Comparison of ENCODE assay signal across 25 cellular contexts in genomic region chr1:63945943-63946342, GRCh38.
DNase-seq lines count a peak whose midpoint lies in the region; ATAC-seq and TF ChIP-seq lines count a peak whose summit lies in the region.
"Had no signal": no experiment of that assay in that cellular context is flagged by ENCODE, and none has a peak within 500 bp of the region (broad histone marks: within the 10 kb centered on the region; RNA-seq: fewer than 3 reads in every experiment).

No MANE protein-coding gene starts in this region.

- CTCF ChIA-PET in WTC11 (lab: Charles Lee): no interaction called here

- TF ChIP-seq CTCF in heart left ventricle (IDR thresholded peaks at IDR 0.05): no peak
- no peak for TF ChIP-seq CTCF in WTC11 (IDR thresholded peaks at IDR 0.05)
- TF ChIP-seq CTCF in chondrocyte (IDR thresholded peaks at IDR 0.05): no peak
- TF ChIP-seq CTCF in osteocyte (IDR thresholded peaks at IDR 0.05): no peak

- H3K27me3 ChIP-seq in heart left ventricle (no peaks in the 10 kb centered on the region), right cardiac atrium (ENCODE audit: control insufficient read depth, insufficient read depth) (no peaks in the 10 kb centered on the region)
- H3K27me3 ChIP-seq: BE2C; BLaER1 treated with 17β-estradiol and CSF1 and Interleukin-3, amounts not matched to agents 10 nM and 100 nM had no signal

- WGBS in heart left ventricle, 4 donors: 47 to 82% (median 62%) methylated on average over 1 of the region's 1 CpG
- WGBS in right cardiac atrium: 71% methylated on average over 1 of the region's 1 CpG

- no peak overlapping the region for H3K4me3 ChIP-seq in heart left ventricle
- no peak overlapping the region for H3K4me3 ChIP-seq in right cardiac atrium (ENCODE audit: low read length)
- H3K4me3 ChIP-seq: A549; BLaER1 treated with 17β-estradiol and CSF1 and Interleukin-3, amounts not matched to agents 10 nM and 100 nM; GM12878; GM23338 had no signal

- peak overlapping the region in 3 of 12 donors; percentile 7 to 63 (median 34) for H3K27ac ChIP-seq in heart left ventricle
- no peak overlapping the region for H3K27ac ChIP-seq in right cardiac atrium (ENCODE audit: low read length)
- H3K27ac ChIP-seq: A549; BLaER1 treated with 17β-estradiol and CSF1 and Interleukin-3, amounts not matched to agents 10 nM and 100 nM had no signal

- H3K9me3 ChIP-seq in heart left ventricle (no peaks in the 10 kb centered on the region), right cardiac atrium (ENCODE audit: control insufficient read depth, low read length) (no peaks in the 10 kb centered on the region)
- H3K9me3 ChIP-seq: A549; BE2C; BLaER1 treated with 17β-estradiol and CSF1 and Interleukin-3, amounts not matched to agents 10 nM and 100 nM had no signal

- H3K4me1 Mint-ChIP-seq in WTC11 (peaks cover 50% of the 10 kb centered on the region), chondrocyte (ENCODE audit: low read depth) (peaks cover 99% of the 10 kb centered on the region), osteocyte (ENCODE audit: unreplicated experiment) (peaks cover 44% of the 10 kb centered on the region)
- H3K4me1 Mint-ChIP-seq: CD14-positive monocyte; CD8-positive, alpha-beta memory T cell had no signal

- no peak for TF ChIP-seq POLR2A in heart left ventricle (IDR thresholded peaks at IDR 0.05)

- H3K4me1 ChIP-seq in heart left ventricle (peaks cover 0 to 58% (median 26%) of the 10 kb centered on the region in 12 donors), right cardiac atrium (ENCODE audit: control insufficient read depth, insufficient read depth, low read length) (peaks cover 2% of the 10 kb centered on the region)
- H3K4me1 ChIP-seq: BE2C; BLaER1 treated with 17β-estradiol and CSF1 and Interleukin-3, amounts not matched to agents 10 nM and 100 nM had no signal

- no peaks in the 10 kb centered on the region for H3K36me3 ChIP-seq in heart left ventricle
- H3K36me3 ChIP-seq: BE2C; BLaER1 treated with 17β-estradiol and CSF1 and Interleukin-3, amounts not matched to agents 10 nM and 100 nM had no signal

- H3K36me3 Mint-ChIP-seq in WTC11 (no peaks in the 10 kb centered on the region), chondrocyte (ENCODE audit: low read depth) (peaks cover 3% of the 10 kb centered on the region), osteocyte (ENCODE audit: unreplicated experiment) (no peaks in the 10 kb centered on the region)
- H3K36me3 Mint-ChIP-seq: CD14-positive monocyte; CD8-positive, alpha-beta memory T cell had no signal

- H3K27me3 Mint-ChIP-seq in WTC11 (ENCODE audit: low read depth) (no peaks in the 10 kb centered on the region), chondrocyte (ENCODE audit: low read depth) (no peaks in the 10 kb centered on the region), osteocyte (ENCODE audit: unreplicated experiment) (no peaks in the 10 kb centered on the region)
- H3K27me3 Mint-ChIP-seq: CD4-positive, alpha-beta T cell had no signal

- H3K9me3 Mint-ChIP-seq in WTC11: no peaks in the 10 kb centered on the region
- no peaks in the 10 kb centered on the region for H3K9me3 Mint-ChIP-seq in chondrocyte (ENCODE audit: low read depth)
- no peaks in the 10 kb centered on the region for H3K9me3 Mint-ChIP-seq in osteocyte (ENCODE audit: unreplicated experiment)
- H3K9me3 Mint-ChIP-seq: CD14-positive monocyte; CD4-positive, alpha-beta T cell; GM23338; H9 had no signal

- no peak for DNase-seq in heart left ventricle
- DNase-seq in right cardiac atrium: no peak
- DNase-seq in WTC11 (ENCODE audit: low spot score): no peak
- DNase-seq in chondrocyte (ENCODE audit: low spot score): no peak
- DNase-seq in osteocyte (ENCODE audit: extremely low spot score, unreplicated experiment): no peak
- no peak for DNase-seq in cerebellar nuclear complex (lab: John Stamatoyannopoulos, UW)
- DNase-seq in HT-29 (ENCODE audit: low spot score): no peak
- DNase-seq: 8988T; ACHN; AML-193; BE2C; CD4-positive, alpha-beta T cell; CD8-positive, alpha-beta memory T cell; DMS 273 treated with DMSO at 0.1 percent for 48 hours; DMS79; EL; GDM1; H9 had no signal

- 0 out of 2 replicates have a peak overlapping the region, but pooled peaks have one; percentile 28 for H3K27ac Mint-ChIP-seq in WTC11
- H3K27ac Mint-ChIP-seq in chondrocyte (ENCODE audit: unreplicated experiment): peak overlapping the region; percentile 96
- peak overlapping the region; percentile 86 for H3K27ac Mint-ChIP-seq in osteocyte (ENCODE audit: unreplicated experiment)
- H3K27ac Mint-ChIP-seq: CD14-positive monocyte; CD4-positive, alpha-beta T cell; CD8-positive, alpha-beta memory T cell; GM23338; H9 had no signal

- POLR2A ChIA-PET in WTC11 (lab: Charles Lee): no interaction called here

- no peak overlapping the region for H3K4me3 Mint-ChIP-seq in WTC11
- H3K4me3 Mint-ChIP-seq in chondrocyte (ENCODE audit: unreplicated experiment): no peak overlapping the region
- no peak overlapping the region for H3K4me3 Mint-ChIP-seq in osteocyte (ENCODE audit: unreplicated experiment)
- H3K4me3 Mint-ChIP-seq: CD14-positive monocyte; CD4-positive, alpha-beta T cell; CD8-positive, alpha-beta memory T cell; GM23338; H9 had no signal

- ATAC-seq in heart left ventricle (peak in 3 of 4 donors; percentile 48 to 56 (median 50)), right cardiac atrium (no peak), WTC11 (no peak), HG03469 (IDR thresholded peaks at IDR 0.05; ENCODE audit: unreplicated experiment) (no peak)
- ATAC-seq: GM12878, GM23338, HCT116 had no signal

- intact Hi-C loops in heart left ventricle (cut with DNase I) (loop anchor here in 1 of 10 donors (5.0 kb wide), 1 partner anchor 86 kb away; no protein-coding TSS in a partner anchor), right cardiac atrium (cut with DNase I) (loop anchor here in 1 of 4 donors (10.0 kb wide), 1 partner anchor 189 kb away; no protein-coding TSS in a partner anchor)

TF ChIP-seq in WTC11, 78 proteins besides CTCF, POLR2A, EP300 and RAD21:
- no peak for TF ChIP-seq FOXP4 (CRISPR knock-in tag; IDR thresholded peaks at IDR 0.05)
- no peak for TF ChIP-seq IRF2 (CRISPR knock-in tag; IDR thresholded peaks at IDR 0.05; ENCODE audit: borderline replicate concordance, low read depth)
- TF ChIP-seq TEAD4 (CRISPR knock-in tag; IDR thresholded peaks at IDR 0.05): no peak
- no peak for TF ChIP-seq ZMAT4 (CRISPR knock-in tag; IDR thresholded peaks at IDR 0.05)
- TF ChIP-seq ZNF317 (CRISPR knock-in tag; IDR thresholded peaks at IDR 0.05; ENCODE audit: borderline replicate concordance, low read depth): no peak
- no peak for TF ChIP-seq ELF4 (CRISPR knock-in tag; IDR thresholded peaks at IDR 0.05; ENCODE audit: low read depth)
- TF ChIP-seq NR2C2 (CRISPR knock-in tag; IDR thresholded peaks at IDR 0.05): no peak

Comparison
In these comparisons a context has a peak if more than half of its experiments do, and no peak if none do; other contexts are left out.
1. ATAC-seq: peak in heart left ventricle (3 of 4); none in right cardiac atrium (0 of 2), WTC11 (single experiment) and HG03469 (single experiment).
2. H3K27ac Mint-ChIP-seq: peak in every context shown above with its lines; median percentile 96 in chondrocyte; 86 in osteocyte; 28 in WTC11.